ENCODE assay signal across 8 cellular contexts in the genomic region with DNA sequence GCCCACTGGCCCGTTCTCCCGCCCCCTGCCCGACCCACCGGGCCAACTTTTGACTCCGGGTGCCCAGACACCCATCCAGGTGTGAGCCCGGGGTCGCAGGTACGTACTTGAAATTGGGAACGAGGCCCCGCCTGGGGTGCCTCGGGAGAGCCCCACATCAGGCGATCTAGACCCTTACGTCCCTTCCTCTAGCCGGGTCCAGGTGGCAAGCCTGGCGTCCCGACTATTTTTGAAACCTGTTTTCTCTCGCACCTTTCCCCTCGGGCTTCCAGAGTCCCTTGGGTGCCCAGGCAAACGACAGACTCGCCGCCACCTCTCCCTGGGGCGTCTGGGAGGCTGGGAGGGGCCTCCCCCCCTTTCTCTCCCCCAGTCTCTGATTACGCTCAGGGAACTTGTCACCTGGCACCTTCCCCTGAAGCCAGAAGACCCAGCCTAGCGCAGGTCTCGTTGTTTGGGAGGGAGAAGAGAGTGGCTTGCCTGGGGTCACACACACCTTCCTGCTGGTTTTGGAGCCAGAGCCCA. TPM values are rescaled to one million over a fixed set of nuclear protein-coding genes. Genes with fewer than 3 reads are reported as not detected.
DNase-seq lines count a peak whose midpoint lies in the region; ATAC-seq and TF ChIP-seq lines count a peak whose summit lies in the region.

No MANE protein-coding gene starts in this region.

- intact Hi-C loops in heart left ventricle (cut with DNase I) (loop anchor here in 1 of 10 donors (10.0 kb wide), 1 partner anchor 150 kb away; no protein-coding TSS in a partner anchor), cardiac septum (cut with DNase I) (loop anchor here (5.0 kb wide), 3 partner anchors 73 to 253 kb away; a partner anchor contains a TSS), right lobe of liver (cut with DNase I) (no loop called here)

- H3K9me3 ChIP-seq in heart left ventricle (no peaks in the 10 kb centered on the region), adipocyte (ENCODE audit: control insufficient read depth, low read length) (no peaks in the 10 kb centered on the region), right lobe of liver (no peaks in the 10 kb centered on the region), upper lobe of left lung (no peaks in the 10 kb centered on the region)

- peak overlapping the region; percentile 82 to 99 (median 94) for H3K4me3 ChIP-seq in heart left ventricle
- peak overlapping the region; percentile 86 for H3K4me3 ChIP-seq in adipocyte (ENCODE audit: low read length)
- H3K4me3 ChIP-seq in right lobe of liver = peak overlapping the region; percentile 87 to 90 (median 89)
- H3K4me3 ChIP-seq in upper lobe of left lung = peak overlapping the region; percentile 91 to 98 (median 96)

- no peak for DNase-seq in heart left ventricle
- DNase-seq in cardiac septum (ENCODE audit: low spot score) = no peak
- no peak for DNase-seq in adipocyte (ENCODE audit: low read depth)
- no peak for DNase-seq in right lobe of liver
- no peak for DNase-seq in upper lobe of left lung
- no peak for DNase-seq in SW 1271 (lab: John Stamatoyannopoulos, UW)
- DNase-seq in stimulated activated CD4-positive, alpha-beta T cell treated with anti-CD3 and anti-CD28 coated beads, Interleukin-1b, Interleukin-23, amount 100 ng/mL, for 48 hours = no peak
- DNase-seq in UCSD-AML1 (lab: John Stamatoyannopoulos, UW; ENCODE audit: unreplicated experiment) = no peak

- H3K27me3 ChIP-seq in heart left ventricle = no peaks in the 10 kb centered on the region
- H3K27me3 ChIP-seq in adipocyte (replicated peaks; ENCODE audit: control insufficient read depth, insufficient read depth, low read length) = no peaks in the 10 kb centered on the region
- no peaks in the 10 kb centered on the region for H3K27me3 ChIP-seq in right lobe of liver
- H3K27me3 ChIP-seq in upper lobe of left lung = no peaks in the 10 kb centered on the region

- H3K36me3 ChIP-seq in heart left ventricle (no peaks in the 10 kb centered on the region), adipocyte (ENCODE audit: control insufficient read depth, insufficient read depth, low read length, severe bottlenecking) (no peaks in the 10 kb centered on the region), right lobe of liver (no peaks in the 10 kb centered on the region), upper lobe of left lung (no peaks in the 10 kb centered on the region)

- 7 to 16% (median 12%) methylated on average over 10 to 25 of the region's 25 CpGs for WGBS in heart left ventricle, 4 donors
- 2% methylated on average over 8 of the region's 25 CpGs for WGBS in right lobe of liver (ENCODE audit: insufficient coverage, low coverage, low lambda C conversion rate, missing lambda C conversion rate)
- WGBS in upper lobe of left lung, 2 donors = 9 to 10% methylated on average over 4 to 16 of the region's 25 CpGs

- H3K4me1 ChIP-seq in heart left ventricle (peaks cover 8 to 55% (median 40%) of the 10 kb centered on the region in 12 donors), adipocyte (ENCODE audit: control insufficient read depth, insufficient read depth, low read length) (peaks cover 14% of the 10 kb centered on the region), right lobe of liver (peaks cover 0 to 12% (median 3%) of the 10 kb centered on the region in 4 donors), upper lobe of left lung (peaks cover 33 to 54% (median 36%) of the 10 kb centered on the region in 4 donors)

- peak overlapping the region; percentile 86 for H3K9ac ChIP-seq in adipocyte (ENCODE audit: low read length)

- no peak for TF ChIP-seq CTCF in heart left ventricle (IDR thresholded peaks at IDR 0.05)
- TF ChIP-seq CTCF in right lobe of liver (IDR thresholded peaks at IDR 0.05) = no peak
- no peak for TF ChIP-seq CTCF in upper lobe of left lung (IDR thresholded peaks at IDR 0.05)

- H3K27ac ChIP-seq in heart left ventricle (peak overlapping the region; percentile 43 to 96 (median 88)), right lobe of liver (peak overlapping the region; percentile 70 to 74 (median 72)), upper lobe of left lung (peak overlapping the region; percentile 76 to 95 (median 82))

- ATAC-seq in heart left ventricle (peak in 1 of 4 donors; percentile 7), right lobe of liver (peak in 1 of 4 donors; percentile 1), upper lobe of left lung (ENCODE audit: low FRiP score in 2 of 2) (peak in 1 of 2 donors; percentile 16)

- no peak for TF ChIP-seq POLR2A in heart left ventricle (IDR thresholded peaks at IDR 0.05)
- TF ChIP-seq POLR2A in right lobe of liver (IDR thresholded peaks at IDR 0.05) = no peak
- no peak for TF ChIP-seq POLR2A in upper lobe of left lung (IDR thresholded peaks at IDR 0.05)

- TF ChIP-seq EP300 in upper lobe of left lung (IDR thresholded peaks at IDR 0.05) = no peak

RNA-seq across cellular contexts. Expression of a gene that starts 0.9 kb away (rescaled TPM):
- total RNA-seq in heart left ventricle = 10 to 100 TPM in 8 of 9 donors, 1 to 10 TPM in 1; 9.9 to 17.4 (median 13.3) TPM
- polyA plus RNA-seq in heart left ventricle = 10 to 100 TPM in 1 of 2 donors, 1 to 10 TPM in 1; 9.0 to 15.4 TPM
- 14.4 TPM for total RNA-seq in cardiac septum
- 10 to 100 TPM; 15.3 to 24.3 (median 16.7) TPM for total RNA-seq in right lobe of liver
- total RNA-seq in upper lobe of left lung = 10 to 100 TPM; 16.7 to 36.1 (median 30.5) TPM
